Comparison of ENCODE assay signal across 18 cellular contexts in the genomic region with DNA sequence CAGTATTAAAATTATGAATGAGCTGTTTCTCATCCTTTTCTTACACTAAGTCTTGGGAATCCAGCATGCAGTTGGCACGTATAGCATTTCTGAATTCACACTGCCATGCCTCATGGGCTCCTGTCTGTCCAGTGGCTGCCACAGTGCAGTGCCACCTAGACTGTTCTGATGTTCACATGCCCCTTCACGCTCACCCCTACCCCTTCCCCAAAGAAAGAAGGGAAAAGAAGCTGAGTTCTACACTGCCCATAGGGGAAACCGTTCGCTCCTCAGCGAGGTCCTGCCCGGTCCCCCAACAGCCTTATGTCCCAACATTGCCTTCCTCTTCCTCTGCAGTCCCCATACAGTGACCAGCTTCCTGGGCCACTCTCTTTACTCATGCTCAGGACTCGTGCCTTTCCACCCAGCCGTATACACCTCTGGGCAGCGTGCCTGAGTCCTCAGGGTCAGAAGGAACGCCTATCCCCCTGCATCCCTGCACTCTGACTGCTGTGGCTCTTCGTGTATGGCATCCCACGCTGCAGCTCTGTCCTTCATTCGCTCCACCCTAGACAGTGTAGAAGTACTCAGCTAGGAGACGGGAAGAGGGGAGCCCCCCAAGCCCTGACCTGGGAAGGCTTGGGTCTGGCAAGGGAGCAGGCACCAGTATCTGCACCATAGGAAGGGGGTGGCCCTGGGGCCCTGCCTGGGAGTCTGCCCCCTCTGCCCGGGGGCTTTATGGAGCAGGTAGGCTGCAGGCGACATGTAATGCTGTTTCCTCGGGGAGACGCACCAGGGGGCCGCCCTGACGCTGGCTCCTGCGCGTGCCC. TPM values are rescaled to one million over a fixed set of nuclear protein-coding genes. Genes with fewer than 3 reads are reported as not detected.
DNase-seq lines count a peak whose midpoint lies in the region; ATAC-seq, FAIRE-seq and TF ChIP-seq lines count a peak whose summit lies in the region.
"Had no signal": no experiment of that assay in that cellular context is flagged by ENCODE, and none has a peak within 500 bp of the region (broad histone marks: within the 10 kb centered on the region; RNA-seq: fewer than 3 reads in every experiment).

No MANE protein-coding gene starts in this region.

- H3K27me3 ChIP-seq in left ventricle myocardium inferior (ENCODE audit: low read depth) (peaks cover 95% of the 10 kb centered on the region), aorta (ENCODE audit: control insufficient read depth in 1 of 2, insufficient read depth in 2 of 2, low read length in 1 of 2) (no peaks in the 10 kb centered on the region)

- DNase-seq in Right ventricle myocardium inferior (ENCODE audit: missing footprints) (peak; percentile 20), left ventricle myocardium inferior (no peak), naive B cell (no peak), aorta (peak; percentile 33 to 57), retina (no peak), HTR-8/SVneo (ENCODE audit: insufficient read length, low spot score) (no peak), NCI-H1092 (lab: John Stamatoyannopoulos, UW) (no peak)
- DNase-seq: cerebellar nuclear complex, islet precursor cell, NCI-H1930, NCI-H526 had no signal

- intact Hi-C loops in Right ventricle myocardium inferior (cut with DNase I) = no loop called here
- intact Hi-C loops in left ventricle myocardium inferior (cut with micrococcal nuclease) = no loop called here
- intact Hi-C loops in aorta (cut with DNase I) = no loop called here

- no peak for FAIRE-seq in HTR-8/SVneo (lab: Jason Lieb, UNC)
- FAIRE-seq: GM18507 had no signal

- H3K27ac ChIP-seq in left ventricle myocardium inferior (replicated peaks) = no peak overlapping the region
- no peak overlapping the region for H3K27ac ChIP-seq in aorta (ENCODE audit: low read depth in 1 of 2, low read length in 2 of 2)
- H3K27ac ChIP-seq: gastroesophageal sphincter, SK-N-MC had no signal

- no peaks in the 10 kb centered on the region for H3K4me1 Mint-ChIP-seq in brain
- peaks cover 5 to 16% (median 11%) of the 10 kb centered on the region in 3 donors for H3K4me1 Mint-ChIP-seq in naive B cell

- no peaks in the 10 kb centered on the region for H3K36me3 ChIP-seq in left ventricle myocardium inferior
- no peaks in the 10 kb centered on the region for H3K36me3 ChIP-seq in aorta (ENCODE audit: control insufficient read depth in 1 of 2, insufficient read depth in 2 of 2, low read length in 1 of 2)
- H3K36me3 ChIP-seq: gastroesophageal sphincter had no signal

- TF ChIP-seq CTCF in left ventricle myocardium inferior (IDR thresholded peaks at IDR 0.05; ENCODE audit: borderline replicate concordance) (no peak), brain (conservative IDR thresholded peaks at IDR 0.05) (no peak)

- H3K9me3 Mint-ChIP-seq in brain (peaks cover 4 to 35% (median 13%) of the 10 kb centered on the region in 5 experiments), naive B cell (peaks cover 0 to 19% (median 9%) of the 10 kb centered on the region in 7 donors)

- whole genome bisulfite sequencing in aorta, 2 donors = 41 to 43% methylated on average over 22 of the region's 22 CpGs

- H3K9me3 ChIP-seq in left ventricle myocardium inferior (replicated peaks) (peaks cover 8% of the 10 kb centered on the region), aorta (ENCODE audit: control insufficient read depth, low read length) (no peaks in the 10 kb centered on the region)

- H3K36me3 Mint-ChIP-seq in brain (no peaks in the 10 kb centered on the region), naive B cell (peaks cover 0 to 8% of the 10 kb centered on the region in 2 donors)

- H3K27me3 Mint-ChIP-seq in brain (peaks cover 87% of the 10 kb centered on the region), naive B cell (peaks cover 38 to 78% (median 57%) of the 10 kb centered on the region in 3 donors)

- H3K27ac Mint-ChIP-seq in brain (no peak overlapping the region), naive B cell (peak overlapping the region in 4 of 6 donors; percentile 3 to 72 (median 48))
- H3K27ac Mint-ChIP-seq: activated naive CD4-positive, alpha-beta T cell treated with anti-CD3 and anti-CD28 coated beads, Interleukin-2, amount 50 U/mL, for 72 hours had no signal

- H3K4me3 ChIP-seq in left ventricle myocardium inferior (no peak overlapping the region), aorta (ENCODE audit: low read length in 2 of 2) (no peak overlapping the region)
- H3K4me3 ChIP-seq: SK-N-MC had no signal

- H3K4me1 ChIP-seq in left ventricle myocardium inferior = peaks cover 21% of the 10 kb centered on the region
- H3K4me1 ChIP-seq in aorta (ENCODE audit: control insufficient read depth in 1 of 2, insufficient read depth in 2 of 2, low read length in 2 of 2) = no peaks in the 10 kb centered on the region

- ATAC-seq in Right ventricle myocardium inferior (no peak), naive B cell (ENCODE audit: low read depth in 2 of 2) (no peak), aorta (ENCODE audit: low FRiP score) (no peak)

- peak overlapping the region in 3 of 5 experiments; percentile 7 to 75 (median 27) for H3K4me3 Mint-ChIP-seq in brain
- peak overlapping the region in 5 of 8 donors; percentile 6 to 73 (median 69) for H3K4me3 Mint-ChIP-seq in naive B cell

RNA-seq across cellular contexts. Expression of gene ARF1, which starts 24.1 kb away (rescaled TPM):
- total RNA-seq in Right ventricle myocardium inferior (281 TPM), left ventricle myocardium inferior (294 TPM), aorta (100 to 1,000 TPM; 291 to 356 TPM)
- polyA plus RNA-seq in brain (ENCODE audit: insufficient read depth, low read depth, low replicate concordance) (566 TPM), naive B cell (ENCODE audit: low read depth in 6 of 6) (100 to 1,000 TPM; 412 to 563 (median 456) TPM), aorta (100 to 1,000 TPM; 232 to 349 TPM)

RNA-seq across cellular contexts. Expression of gene C1orf35, which starts 44.7 kb away (rescaled TPM):
- 6.0 TPM for total RNA-seq in Right ventricle myocardium inferior
- 7.1 TPM for total RNA-seq in left ventricle myocardium inferior
- 16.3 TPM for polyA plus RNA-seq in brain (ENCODE audit: insufficient read depth, low read depth, low replicate concordance)
- polyA plus RNA-seq in naive B cell (ENCODE audit: low read depth in 6 of 6) = 10 to 100 TPM in 4 of 6 donors, 1 to 10 TPM in 2; 8.7 to 20.1 (median 13.1) TPM
- 10 to 100 TPM in 1 of 2 donors, 1 to 10 TPM in 1; 7.9 to 11.4 TPM for total RNA-seq in aorta
- 10 to 100 TPM in 1 of 2 donors, 1 to 10 TPM in 1; 3.6 to 36.2 TPM for polyA plus RNA-seq in aorta

RNA-seq across cellular contexts. Expression of gene MRPL55, which starts 50.7 kb away (rescaled TPM):
- total RNA-seq in Right ventricle myocardium inferior = 57.0 TPM
- 51.0 TPM for total RNA-seq in left ventricle myocardium inferior
- polyA plus RNA-seq in brain (ENCODE audit: insufficient read depth, low read depth, low replicate concordance) = 153 TPM
- 100 to 1,000 TPM in 5 of 6 donors, 10 to 100 TPM in 1; 98.2 to 211 (median 121) TPM for polyA plus RNA-seq in naive B cell (ENCODE audit: low read depth in 6 of 6)
- 10 to 100 TPM; 27.4 to 35.4 TPM for total RNA-seq in aorta
- 100 to 1,000 TPM in 1 of 2 donors, 10 to 100 TPM in 1; 41.8 to 152 TPM for polyA plus RNA-seq in aorta

RNA-seq across cellular contexts. Expression of gene WNT3A, which starts 51.6 kb away (rescaled TPM):
- not detected for total RNA-seq in Right ventricle myocardium inferior
- not detected for total RNA-seq in left ventricle myocardium inferior
- not detected for polyA plus RNA-seq in brain (ENCODE audit: insufficient read depth, low read depth, low replicate concordance)
- polyA plus RNA-seq in naive B cell (ENCODE audit: low read depth in 6 of 6) = not detected
- total RNA-seq in aorta = not detected
- not detected for polyA plus RNA-seq in aorta
- total RNA-seq: gastroesophageal sphincter, mononuclear cell, OCI-LY7 had no signal

Comparison
In these comparisons a context has a peak if more than half of its experiments do, and no peak if none do; other contexts are left out.
1. DNase-seq: peak in Right ventricle myocardium inferior (single experiment) and aorta (2 of 2); none in left ventricle myocardium inferior (single experiment), naive B cell (single experiment), retina (single experiment), HTR-8/SVneo (single experiment) and NCI-H1092 (single experiment).
2. H3K27ac Mint-ChIP-seq: peak in naive B cell (4 of 6); none in brain (0 of 5).